In the genomic region with DNA sequence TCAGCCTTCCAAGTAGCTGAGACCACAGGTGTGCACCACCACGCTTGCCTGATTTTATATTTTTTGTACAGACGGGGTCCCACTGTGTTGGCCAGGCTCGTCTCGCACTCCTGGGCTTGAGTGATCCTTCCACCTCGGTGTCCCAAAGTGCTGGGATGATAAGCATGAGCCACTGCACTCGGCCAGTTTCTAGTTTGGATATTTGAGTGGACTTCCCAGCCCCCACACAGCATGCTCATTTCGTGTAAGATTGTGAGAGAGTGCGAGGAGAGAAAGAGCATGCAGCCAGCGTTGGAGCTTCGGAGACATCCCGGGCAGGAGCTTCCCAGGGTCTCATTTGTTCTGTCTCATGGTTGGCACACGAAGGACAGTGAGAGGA, we compare ENCODE assay signal across 1 cellular context.
TF ChIP-seq lines count a peak whose summit lies in the region.

No MANE protein-coding gene starts in this region.

TF ChIP-seq in K562, 482 proteins besides CTCF, POLR2A, EP300 and RAD21 (continued from another document):
- TF ChIP-seq E2F5 (CRISPR knock-in tag; IDR thresholded peaks at IDR 0.05) (no peak), NR2C2 (CRISPR knock-in tag; IDR thresholded peaks at IDR 0.05) (no peak), NR2C2 (tag; IDR thresholded peaks at IDR 0.05) (peak; percentile 9; the same call in 1 of the 2 replicates), RCOR1 (IDR thresholded peaks at IDR 0.05; ENCODE audit: borderline replicate concordance in 1 of 2, low read depth in 2 of 2, low read length in 2 of 2) (no peak)
